ENCODE assay signal across 1 cellular context in genomic region chr22:44151661-44152060, GRCh38.
TF ChIP-seq lines count a peak whose summit lies in the region.

No MANE protein-coding gene starts in this region.

TF ChIP-seq in SK-N-SH treated with all-trans-retinoic acid at 6 μM for 48 hours, 23 proteins besides CTCF, POLR2A, EP300 and RAD21 (continued from another document):
- TF ChIP-seq POU6F1 (CRISPR knock-in tag; IDR thresholded peaks at IDR 0.05; ENCODE audit: borderline replicate concordance, low read depth) (no peak), ZC3H10 (CRISPR knock-in tag; IDR thresholded peaks at IDR 0.05) (no peak), OSR1 (CRISPR knock-in tag; IDR thresholded peaks at IDR 0.05) (no peak), ISL1 (CRISPR knock-in tag; IDR thresholded peaks at IDR 0.05) (no peak), TCF4 (CRISPR knock-in tag; IDR thresholded peaks at IDR 0.05; ENCODE audit: borderline replicate concordance) (no peak), CREB5 (CRISPR knock-in tag; IDR thresholded peaks at IDR 0.05; ENCODE audit: low read depth) (no peak), ZNF565 (CRISPR knock-in tag; conservative IDR thresholded peaks at IDR 0.05; ENCODE audit: low read depth) (no peak), PATZ1 (CRISPR knock-in tag; IDR thresholded peaks at IDR 0.05; ENCODE audit: borderline replicate concordance) (no peak)
TF ChIP-seq in SK-N-SH treated with all-trans-retinoic acid at 6 μM for 48 hours: peak in this region for 0.
